Comparison of ENCODE assay signal across 8 cellular contexts in the genomic region with DNA sequence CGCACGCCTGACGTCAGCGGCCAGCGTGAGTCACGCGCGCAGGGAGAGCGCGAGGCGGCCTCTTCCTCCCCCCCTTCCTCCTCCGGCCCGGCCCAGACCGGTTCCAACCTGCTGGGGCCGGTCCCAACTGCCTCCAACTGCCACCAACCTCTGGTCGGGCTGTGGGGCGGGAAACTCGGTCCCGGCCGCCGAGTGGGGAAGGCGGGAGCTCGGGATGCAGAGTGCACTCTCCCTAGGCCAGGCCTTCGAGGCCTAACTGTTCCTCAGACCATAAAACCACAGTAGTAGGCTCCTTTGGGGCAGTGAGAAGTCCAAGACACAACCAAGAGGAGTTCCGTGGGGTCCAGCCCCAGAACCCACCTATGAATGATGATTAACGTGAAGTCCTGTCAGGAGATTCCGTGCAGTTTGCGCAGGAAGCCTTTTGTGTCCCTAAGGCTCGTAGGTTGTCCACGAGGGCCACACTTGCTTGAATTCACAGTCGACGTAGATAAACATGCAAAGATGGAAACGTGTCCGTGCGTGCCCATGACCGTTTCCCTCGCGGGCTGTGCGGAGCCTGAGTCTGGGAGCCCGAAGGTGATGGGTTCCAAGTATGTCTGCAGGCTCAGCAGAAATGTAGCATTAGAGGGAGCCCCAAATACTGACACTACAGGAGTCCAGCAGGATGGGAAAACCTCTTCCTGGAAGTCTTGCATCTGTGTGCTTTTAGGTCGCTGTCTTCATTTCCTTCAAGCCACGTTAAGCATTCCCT. TPM values are rescaled to one million over a fixed set of nuclear protein-coding genes. Genes with fewer than 3 reads are reported as not detected.
DNase-seq lines count a peak whose midpoint lies in the region; ATAC-seq and TF ChIP-seq lines count a peak whose summit lies in the region.

No MANE protein-coding gene starts in this region.

- DNase-seq in ACHN (peak; percentile 76), NCI-H2196 treated with DMSO at 0.1 percent for 48 hours (lab: John Stamatoyannopoulos, UW; ENCODE audit: unreplicated experiment) (peak; percentile 96), dermis blood vessel endothelial cell (peak; percentile 93), lower leg skin (ENCODE audit: low spot score in 2 of 2) (peak; percentile 89 to 99)
- peak; percentile 81 for DNase-seq in activated CD4-positive, CD25-positive, alpha-beta regulatory T cell treated with anti-CD3 and anti-CD28 coated beads, Interleukin-2, amount 50 U/mL, for 16 hours (ENCODE audit: low read depth, low spot score)
- peak; percentile 91 for DNase-seq in stimulated activated CD4-positive, alpha-beta T cell treated with anti-CD3 and anti-CD28 coated beads, Interleukin-4, amount 100 ng/mL, for 24 hours

- ATAC-seq in GM18511 (IDR thresholded peaks at IDR 0.05; ENCODE audit: unreplicated experiment): peak; percentile 65
- ATAC-seq in HG03039 (IDR thresholded peaks at IDR 0.05; ENCODE audit: unreplicated experiment): peak; percentile 49

- no peak for TF ChIP-seq CTCF in lower leg skin (IDR thresholded peaks at IDR 0.05)

- 2 to 3% methylated on average over 20 to 33 of the region's 42 CpGs for WGBS in lower leg skin, 2 donors

- in situ Hi-C loops in ACHN (cut with HindIII; ENCODE audit: low pct_ligation_motif_present, low pct_unique_long_range_greater_than_20kb, low sequenced_read_pairs): no loop called here

- peak overlapping the region; percentile 34 for H3K4me3 ChIP-seq in lower leg skin (ENCODE audit: low read depth, poor library complexity, severe bottlenecking)

- peak in 1 of 2 donors; percentile 68 for TF ChIP-seq POLR2A in lower leg skin (IDR thresholded peaks at IDR 0.05)

- intact Hi-C loops in lower leg skin (cut with DNase I; ENCODE audit: low total_unique reads): no loop called here

RNA-seq across cellular contexts. Expression of gene UNK, which starts 0.6 kb away (rescaled TPM):
- total RNA-seq in dermis blood vessel endothelial cell (10.9 and 12.4 TPM in 2 replicates), lower leg skin (10 to 100 TPM; 26.5 to 42.5 (median 31.9) TPM)

RNA-seq across cellular contexts. Expression of gene GALK1, which starts 20.2 kb away (rescaled TPM):
- 66.0 and 66.5 TPM in 2 replicates for total RNA-seq in dermis blood vessel endothelial cell
- total RNA-seq in lower leg skin: 10 to 100 TPM; 20.6 to 31.0 (median 28.9) TPM

RNA-seq across cellular contexts. Expression of gene UNC13D, which starts 59.0 kb away (rescaled TPM):
- 3.2 and 3.4 TPM in 2 replicates for total RNA-seq in dermis blood vessel endothelial cell
- 1 to 10 TPM; 5.0 to 9.1 (median 7.6) TPM for total RNA-seq in lower leg skin

Comparison
In these comparisons a context has a peak if more than half of its experiments do, and no peak if none do; other contexts are left out.
1. Peak in every context shown above with its lines: DNase-seq, ATAC-seq and H3K4me3 ChIP-seq.